In the genomic region with DNA sequence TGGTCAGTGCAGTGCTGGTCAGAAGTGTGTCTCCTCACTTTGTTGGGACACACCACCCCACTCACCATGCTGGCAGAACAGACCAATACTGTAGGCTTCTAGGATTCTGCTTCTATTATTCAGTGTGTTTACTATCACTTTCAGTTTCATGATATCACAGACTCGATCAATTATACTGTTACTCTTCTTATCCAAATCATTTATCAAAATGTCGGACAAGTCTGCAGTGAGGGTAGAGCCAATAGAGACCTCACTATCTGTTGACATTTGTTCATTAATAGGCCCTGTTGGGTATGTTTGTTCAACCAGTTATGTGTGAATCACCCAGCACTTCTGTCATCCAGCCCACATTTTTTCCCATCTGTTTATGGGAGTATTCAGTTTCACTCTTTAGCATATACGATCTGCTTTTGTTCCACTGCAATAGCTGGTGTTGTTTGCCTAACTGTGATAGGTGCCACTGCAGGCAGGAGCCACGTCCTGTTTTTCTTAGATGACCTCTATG, we compare ENCODE assay signal across 8 cellular contexts.
DNase-seq lines count a peak whose midpoint lies in the region; ATAC-seq and TF ChIP-seq lines count a peak whose summit lies in the region.

No MANE protein-coding gene starts in this region.

- H3K79me2 ChIP-seq in OCI-LY3 (ENCODE audit: low read length) (no peaks in the 10 kb centered on the region), parathyroid adenoma (no peaks in the 10 kb centered on the region)

- H3K27me3 ChIP-seq in OCI-LY3 (ENCODE audit: low read depth, low read length): no peaks in the 10 kb centered on the region
- no peaks in the 10 kb centered on the region for H3K27me3 ChIP-seq in effector memory CD4-positive, alpha-beta T cell (replicated peaks; ENCODE audit: control insufficient read depth, insufficient read depth, low read length, poor library complexity, severe bottlenecking)
- no peaks in the 10 kb centered on the region for H3K27me3 ChIP-seq in parathyroid adenoma (ENCODE audit: control insufficient read depth, insufficient read depth, low read length)

- H3K9me3 ChIP-seq in OCI-LY3 (ENCODE audit: insufficient read depth, low read length) (no peaks in the 10 kb centered on the region), parathyroid adenoma (ENCODE audit: control insufficient read depth, low read length) (peaks cover 3% of the 10 kb centered on the region)
- no peaks in the 10 kb centered on the region for H3K9me3 ChIP-seq in effector memory CD4-positive, alpha-beta T cell (ENCODE audit: control insufficient read depth, low read length)

- H4K20me1 ChIP-seq in OCI-LY3 (ENCODE audit: insufficient read depth, low read length): no peaks in the 10 kb centered on the region

- no peak overlapping the region for H3K9ac ChIP-seq in OCI-LY3 (ENCODE audit: low read length)
- H3K9ac ChIP-seq in parathyroid adenoma: no peak overlapping the region

- H3K4me2 ChIP-seq in OCI-LY3 (ENCODE audit: low read length) (0 out of 2 replicates have a peak overlapping the region, but pooled peaks have one; percentile 18), parathyroid adenoma (ENCODE audit: low read length) (peak overlapping the region; percentile 57)

- peak; percentile 11 to 26 for DNase-seq in activated CD4-positive, alpha-beta T cell treated with anti-CD3 and anti-CD28 coated beads for 4 hours
- no peak for DNase-seq in activated CD4-positive, alpha-beta T cell treated with anti-CD3 and anti-CD28 coated beads, Interleukin-2, amount 50 U/mL, for 1 hour
- no peak for DNase-seq in effector memory CD4-positive, alpha-beta T cell
- DNase-seq in stimulated activated CD4-positive, alpha-beta T cell treated with anti-CD3 and anti-CD28 coated beads, Interleukin-2, amount 100 ng/mL, for 24 hours: no peak

- TF ChIP-seq CTCF in OCI-LY3 (IDR thresholded peaks at IDR 0.05; ENCODE audit: low read depth, low read length) (no peak), parathyroid adenoma (IDR thresholded peaks at IDR 0.05) (no peak)

- no peak for ATAC-seq in GM21786 (IDR thresholded peaks at IDR 0.05; ENCODE audit: unreplicated experiment)
- ATAC-seq in HG03520 (IDR thresholded peaks at IDR 0.05; ENCODE audit: unreplicated experiment): no peak

- H2AFZ ChIP-seq in OCI-LY3 (ENCODE audit: low read depth, low read length) (no peak overlapping the region), parathyroid adenoma (peak overlapping the region; percentile 76)

- H3K4me1 ChIP-seq in OCI-LY3 (ENCODE audit: low read length) (peaks cover 5% of the 10 kb centered on the region; the same call in 1 of the 2 replicates), parathyroid adenoma (peaks cover 3% of the 10 kb centered on the region)
- H3K4me1 ChIP-seq in effector memory CD4-positive, alpha-beta T cell (ENCODE audit: control insufficient read depth, insufficient read depth, low read length, poor library complexity, severe bottlenecking): peaks cover 18% of the 10 kb centered on the region

- H3K36me3 ChIP-seq in OCI-LY3 (replicated peaks; ENCODE audit: low read depth, low read length) (no peaks in the 10 kb centered on the region), parathyroid adenoma (ENCODE audit: control insufficient read depth, insufficient read depth, low read length) (no peaks in the 10 kb centered on the region)
- no peaks in the 10 kb centered on the region for H3K36me3 ChIP-seq in effector memory CD4-positive, alpha-beta T cell (ENCODE audit: control insufficient read depth, insufficient read depth, low read length)

- H3K27ac ChIP-seq in OCI-LY3 (ENCODE audit: low read length): no peak overlapping the region
- H3K27ac ChIP-seq in effector memory CD4-positive, alpha-beta T cell (ENCODE audit: insufficient read depth, low read length, poor library complexity, severe bottlenecking): peak overlapping the region; percentile 58
- H3K27ac ChIP-seq in parathyroid adenoma: no peak overlapping the region

- no peak overlapping the region for H3K4me3 ChIP-seq in OCI-LY3 (ENCODE audit: low read length)
- peak overlapping the region; percentile 41 for H3K4me3 ChIP-seq in effector memory CD4-positive, alpha-beta T cell (ENCODE audit: insufficient read depth, low read depth, low read length, poor library complexity, severe bottlenecking)
- H3K4me3 ChIP-seq in parathyroid adenoma (ENCODE audit: low read depth, low read length): peak overlapping the region; percentile 48

Comparison
In these comparisons a context has a peak if more than half of its experiments do, and no peak if none do; other contexts are left out.
1. DNase-seq: peak in activated CD4-positive, alpha-beta T cell treated with anti-CD3 and anti-CD28 coated beads for 4 hours (2 of 2); none in activated CD4-positive, alpha-beta T cell treated with anti-CD3 and anti-CD28 coated beads, Interleukin-2, amount 50 U/mL, for 1 hour (single experiment), effector memory CD4-positive, alpha-beta T cell (0 of 3) and stimulated activated CD4-positive, alpha-beta T cell treated with anti-CD3 and anti-CD28 coated beads, Interleukin-2, amount 100 ng/mL, for 24 hours (0 of 2).